ENCODE assay signal across 32 cellular contexts in genomic region chr16:892006-892405, GRCh38.
"Had no signal": no experiment of that assay in that cellular context is flagged by ENCODE, and none has a peak within 500 bp of the region (broad histone marks: within the 10 kb centered on the region; RNA-seq: fewer than 3 reads in every experiment).

No MANE protein-coding gene starts in this region.

- H3K9me3 Mint-ChIP-seq: activated CD4-positive, alpha-beta memory T cell treated with anti-CD3 and anti-CD28 coated beads for 36 hours; activated CD4-positive, alpha-beta T cell treated with anti-CD3 and anti-CD28 coated beads, Interleukin-2, amount 10 ng/mL, durations not matched to agents 24 days and 14 days; activated CD8-positive, alpha-beta T cell treated with anti-CD3 and anti-CD28 coated beads for 36 hours; activated naive CD4-positive, alpha-beta T cell treated with anti-CD3 and anti-CD28 coated beads for 36 hours; activated naive CD4-positive, alpha-beta T cell treated with anti-CD3 and anti-CD28 coated beads, Interleukin-2, amount 50 U/mL, for 72 hours; activated naive CD8-positive, alpha-beta T cell treated with anti-CD3 and anti-CD28 coated beads for 36 hours; activated T-cell treated with anti-CD3 and anti-CD28 coated beads, Interleukin-2, amount 50 U/mL, for 4 hours; activated T-cell treated with anti-CD3 and anti-CD28 coated beads, Interleukin-2, amount 50 U/mL, for 72 hours; activated T-helper 1 cell treated with anti-CD3 and anti-CD28 coated beads, Interleukin-12 subunit alpha, Interleukin-12 subunit beta, Interleukin-2, Interleukin-4 antibody, amounts not matched to agents 30 ng/mL and 10 ng/mL and 1 ng/mL, durations not matched to agents 14 hours and 24 hours and 36 hours; activated T-helper 17 cell treated with anti-CD3 and anti-CD28 coated beads, Interleukin-2, amount 50 U/mL, for 72 hours; WTC11 had no signal

- H3K4me1 ChIP-seq: adrenal gland, breast epithelium had no signal

- H3K27ac Mint-ChIP-seq: activated CD4-positive, alpha-beta memory T cell treated with anti-CD3 and anti-CD28 coated beads for 36 hours; activated CD4-positive, alpha-beta T cell treated with anti-CD3 and anti-CD28 coated beads, Interleukin-2, amount 10 ng/mL, durations not matched to agents 24 days and 14 days; activated CD8-positive, alpha-beta T cell treated with anti-CD3 and anti-CD28 coated beads for 36 hours; activated naive CD4-positive, alpha-beta T cell treated with anti-CD3 and anti-CD28 coated beads for 36 hours; activated naive CD4-positive, alpha-beta T cell treated with anti-CD3 and anti-CD28 coated beads, Interleukin-2, amount 50 U/mL, for 72 hours; activated naive CD8-positive, alpha-beta T cell treated with anti-CD3 and anti-CD28 coated beads for 36 hours; activated T-cell treated with anti-CD3 and anti-CD28 coated beads, Interleukin-2, amount 50 U/mL, for 72 hours; activated T-helper 1 cell treated with anti-CD3 and anti-CD28 coated beads, Interleukin-12 subunit alpha, Interleukin-12 subunit beta, Interleukin-2, Interleukin-4 antibody, amounts not matched to agents 30 ng/mL and 10 ng/mL and 1 ng/mL, durations not matched to agents 14 hours and 24 hours and 36 hours; activated T-helper 17 cell treated with anti-CD3 and anti-CD28 coated beads, Interleukin-2, amount 50 U/mL, for 72 hours; T-helper 17 cell; WTC11 had no signal

- H3K4me1 Mint-ChIP-seq: activated CD4-positive, alpha-beta T cell treated with anti-CD3 and anti-CD28 coated beads, Interleukin-2, amount 10 ng/mL, durations not matched to agents 24 days and 14 days; activated naive CD8-positive, alpha-beta T cell treated with anti-CD3 and anti-CD28 coated beads for 36 hours; activated T-helper 17 cell treated with anti-CD3 and anti-CD28 coated beads, Interleukin-2, amount 50 U/mL, for 72 hours; WTC11 had no signal

- H3K36me3 ChIP-seq: adrenal gland, brain microvascular endothelial cell, breast epithelium, WERI-Rb-1 had no signal

- ATAC-seq: activated CD8-positive, alpha-beta T cell treated with anti-CD3 and anti-CD28 coated beads for 36 hours; activated naive CD4-positive, alpha-beta T cell treated with anti-CD3 and anti-CD28 coated beads, Interleukin-2, amount 50 U/mL, for 72 hours; activated T-cell treated with anti-CD3 and anti-CD28 coated beads, Interleukin-2, amount 50 U/mL, for 4 hours; activated T-cell treated with anti-CD3 and anti-CD28 coated beads, Interleukin-2, amount 50 U/mL, for 72 hours; activated T-helper 17 cell treated with anti-CD3 and anti-CD28 coated beads, Interleukin-2, amount 50 U/mL, for 72 hours; body of pancreas; T-helper 17 cell; WTC11 had no signal

- H3K4me3 Mint-ChIP-seq: activated CD4-positive, alpha-beta memory T cell treated with anti-CD3 and anti-CD28 coated beads for 36 hours; activated CD4-positive, alpha-beta T cell treated with anti-CD3 and anti-CD28 coated beads, Interleukin-2, amount 10 ng/mL, durations not matched to agents 24 days and 14 days; activated CD8-positive, alpha-beta T cell treated with anti-CD3 and anti-CD28 coated beads for 36 hours; activated naive CD4-positive, alpha-beta T cell treated with anti-CD3 and anti-CD28 coated beads for 36 hours; activated naive CD8-positive, alpha-beta T cell treated with anti-CD3 and anti-CD28 coated beads for 36 hours; activated T-cell treated with anti-CD3 and anti-CD28 coated beads, Interleukin-2, amount 50 U/mL, for 4 hours; activated T-cell treated with anti-CD3 and anti-CD28 coated beads, Interleukin-2, amount 50 U/mL, for 72 hours; activated T-helper 1 cell treated with anti-CD3 and anti-CD28 coated beads, Interleukin-12 subunit alpha, Interleukin-12 subunit beta, Interleukin-2, Interleukin-4 antibody, amounts not matched to agents 30 ng/mL and 10 ng/mL and 1 ng/mL, durations not matched to agents 14 hours and 24 hours and 36 hours; activated T-helper 17 cell treated with anti-CD3 and anti-CD28 coated beads, Interleukin-2, amount 50 U/mL, for 72 hours; T-helper 17 cell; WTC11 had no signal

- H3K27me3 Mint-ChIP-seq: activated CD4-positive, alpha-beta memory T cell treated with anti-CD3 and anti-CD28 coated beads for 36 hours; activated CD4-positive, alpha-beta T cell treated with anti-CD3 and anti-CD28 coated beads, Interleukin-2, amount 10 ng/mL, durations not matched to agents 24 days and 14 days; activated CD8-positive, alpha-beta T cell treated with anti-CD3 and anti-CD28 coated beads for 36 hours; activated naive CD8-positive, alpha-beta T cell treated with anti-CD3 and anti-CD28 coated beads for 36 hours; activated T-helper 17 cell treated with anti-CD3 and anti-CD28 coated beads, Interleukin-2, amount 50 U/mL, for 72 hours; T-helper 17 cell had no signal

- H3K4me3 ChIP-seq: adrenal gland, body of pancreas, breast epithelium had no signal

- H3K27ac ChIP-seq: adrenal gland, body of pancreas, brain microvascular endothelial cell, breast epithelium, WERI-Rb-1 had no signal

- H3K36me3 Mint-ChIP-seq: activated CD4-positive, alpha-beta memory T cell treated with anti-CD3 and anti-CD28 coated beads for 36 hours; activated naive CD4-positive, alpha-beta T cell treated with anti-CD3 and anti-CD28 coated beads, Interleukin-2, amount 50 U/mL, for 72 hours; activated naive CD8-positive, alpha-beta T cell treated with anti-CD3 and anti-CD28 coated beads for 36 hours; WTC11 had no signal

- H3K9me3 ChIP-seq: adrenal gland, body of pancreas, breast epithelium had no signal

- DNase-seq: activated CD4-positive, alpha-beta memory T cell treated with anti-CD3 and anti-CD28 coated beads for 36 hours; activated CD4-positive, alpha-beta T cell treated with anti-CD3 and anti-CD28 coated beads for 4 hours; activated CD4-positive, alpha-beta T cell treated with anti-CD3 and anti-CD28 coated beads, Interleukin-2, amount 10 ng/mL, durations not matched to agents 24 days and 14 days; activated CD4-positive, alpha-beta T cell treated with anti-CD3 and anti-CD28 coated beads, Interleukin-2, amount 50 U/mL, for 1 hour; activated CD4-positive, alpha-beta T cell treated with anti-CD3 and anti-CD28 coated beads, Interleukin-2, amount 50 U/mL, for 4 hours; activated CD4-positive, CD25-positive, alpha-beta regulatory T cell treated with anti-CD3 and anti-CD28 coated beads, Interleukin-2, amount 50 U/mL, for 72 hours; activated CD8-positive, alpha-beta memory T cell treated with anti-CD3 and anti-CD28 coated beads, Interleukin-2, amount 50 U/mL, for 4 hours; activated CD8-positive, alpha-beta T cell treated with anti-CD3 and anti-CD28 coated beads for 36 hours; activated effector memory CD4-positive, alpha-beta T cell treated with anti-CD3 and anti-CD28 coated beads, Interleukin-2, amount 50 U/mL, for 16 hours; activated gamma-delta T cell treated with Interleukin-2 at 50 U/mL for 16 hours; activated naive CD4-positive, alpha-beta T cell; activated naive CD4-positive, alpha-beta T cell treated with anti-CD3 and anti-CD28 coated beads for 36 hours; activated naive CD4-positive, alpha-beta T cell treated with anti-CD3 and anti-CD28 coated beads, Interleukin-2, amount 50 U/mL, for 16 hours; activated naive CD8-positive, alpha-beta T cell treated with anti-CD3 and anti-CD28 coated beads for 36 hours; activated T-cell treated with anti-CD3 and anti-CD28 coated beads for 4 hours; activated T-cell treated with anti-CD3 and anti-CD28 coated beads, Interleukin-2, amount 50 U/mL, for 1 hour; activated T-cell treated with anti-CD3 and anti-CD28 coated beads, Interleukin-2, amount 50 U/mL, for 4 hours; activated T-cell treated with anti-CD3 and anti-CD28 coated beads, Interleukin-2, amount 50 U/mL, for 72 hours; adrenal gland; amniotic stem cell; aorta; body of pancreas; brain microvascular endothelial cell; central memory CD4-positive, alpha-beta T cell; T-helper 17 cell; T1000; WERI-Rb-1 had no signal

- H3K27me3 ChIP-seq: adrenal gland, body of pancreas, brain microvascular endothelial cell, breast epithelium had no signal
